In the genomic region with DNA sequence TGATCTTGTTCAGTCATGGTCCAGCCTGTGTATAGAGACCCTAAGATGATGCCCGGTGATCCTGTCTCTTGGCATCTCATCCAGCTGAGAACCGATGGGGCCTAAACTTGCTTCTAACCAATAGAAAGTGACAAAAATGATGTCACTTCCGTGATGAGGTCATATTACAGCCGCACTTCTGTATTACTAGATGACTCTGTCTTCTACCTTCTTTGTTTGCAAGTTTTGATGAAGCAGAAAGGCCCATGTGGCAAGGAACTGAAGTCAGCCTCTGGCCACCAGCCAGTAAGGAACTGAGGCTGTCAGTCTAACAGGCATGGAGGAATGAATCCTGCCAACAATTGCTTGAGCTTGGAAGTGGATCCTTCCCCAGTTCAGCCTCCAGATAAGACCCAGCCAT, we compare ENCODE assay signal across 1 cellular context.
TF ChIP-seq lines count a peak whose summit lies in the region.

No MANE protein-coding gene starts in this region.

TF ChIP-seq in IMR-90, 13 proteins besides CTCF, POLR2A, EP300 and RAD21 (continued from another document):
- TF ChIP-seq RFX5 (IDR thresholded peaks at IDR 0.05; ENCODE audit: low read depth, low read length) (no peak), NFE2L2 (IDR thresholded peaks at IDR 0.05; ENCODE audit: low read depth, low read length) (no peak), CHD1 (IDR thresholded peaks at IDR 0.05; ENCODE audit: low read depth, low read length) (no peak), RCOR1 (IDR thresholded peaks at IDR 0.05; ENCODE audit: insufficient replicate concordance, low read length) (no peak)
